Comparison of ENCODE assay signal across 1 cellular context in the genomic region with DNA sequence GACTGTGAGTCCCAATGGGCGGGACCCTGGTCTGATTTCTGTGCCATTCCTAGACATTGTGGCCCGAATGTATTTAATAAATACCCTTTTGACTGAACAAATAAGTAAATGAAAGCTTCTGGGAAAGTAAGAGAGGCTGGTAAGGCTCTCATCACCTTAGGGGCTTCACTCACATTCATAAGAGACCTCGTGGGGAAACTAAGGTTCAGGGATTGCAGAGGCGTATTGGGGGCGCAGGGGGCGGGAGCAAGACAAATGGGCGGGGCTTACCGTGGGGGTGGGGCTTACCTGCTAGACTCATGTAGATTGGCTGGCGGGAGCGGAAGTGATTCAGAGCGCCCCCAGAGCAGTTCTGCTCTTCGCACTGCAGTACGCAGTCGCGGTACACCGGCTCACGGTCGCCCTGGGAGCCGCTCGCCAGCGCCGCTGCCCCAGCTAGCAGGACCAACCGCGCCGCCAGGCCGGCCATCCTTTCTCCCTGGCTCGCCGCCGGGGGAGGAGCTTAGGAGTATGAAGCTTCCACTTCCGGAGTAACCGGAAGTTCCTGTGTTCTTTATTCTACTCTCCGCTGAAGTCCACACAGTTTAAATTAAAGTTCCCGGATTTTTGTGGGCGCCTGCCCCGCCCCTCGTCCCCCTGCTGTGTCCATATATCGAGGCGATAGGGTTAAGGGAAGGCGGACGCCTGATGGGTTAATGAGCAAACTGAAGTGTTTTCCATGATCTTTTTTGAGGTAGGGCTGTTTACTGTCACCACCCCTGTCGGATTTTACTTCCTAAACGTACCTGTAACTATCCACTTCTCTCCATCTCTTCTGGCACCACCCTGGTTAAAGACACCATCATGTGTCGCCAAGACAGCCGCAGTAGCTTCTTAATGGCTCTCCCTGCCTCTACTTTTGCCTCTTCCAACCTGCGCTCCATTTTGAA.
A peak's percentile ranks its signal among the peaks of the same experiment; 100 is the strongest.
TF ChIP-seq lines count a peak whose summit lies in the region.

A gene with protein sequence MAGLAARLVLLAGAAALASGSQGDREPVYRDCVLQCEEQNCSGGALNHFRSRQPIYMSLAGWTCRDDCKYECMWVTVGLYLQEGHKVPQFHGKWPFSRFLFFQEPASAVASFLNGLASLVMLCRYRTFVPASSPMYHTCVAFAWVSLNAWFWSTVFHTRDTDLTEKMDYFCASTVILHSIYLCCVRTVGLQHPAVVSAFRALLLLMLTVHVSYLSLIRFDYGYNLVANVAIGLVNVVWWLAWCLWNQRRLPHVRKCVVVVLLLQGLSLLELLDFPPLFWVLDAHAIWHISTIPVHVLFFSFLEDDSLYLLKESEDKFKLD (minus strand): TSS at position 512 of the 929 bp plus-strand sequence. CDS start 43 bp downstream, at position 469.

TF ChIP-seq in SK-N-SH, 30 proteins besides CTCF, POLR2A, EP300 and RAD21:
- TF ChIP-seq, protein P1, sequence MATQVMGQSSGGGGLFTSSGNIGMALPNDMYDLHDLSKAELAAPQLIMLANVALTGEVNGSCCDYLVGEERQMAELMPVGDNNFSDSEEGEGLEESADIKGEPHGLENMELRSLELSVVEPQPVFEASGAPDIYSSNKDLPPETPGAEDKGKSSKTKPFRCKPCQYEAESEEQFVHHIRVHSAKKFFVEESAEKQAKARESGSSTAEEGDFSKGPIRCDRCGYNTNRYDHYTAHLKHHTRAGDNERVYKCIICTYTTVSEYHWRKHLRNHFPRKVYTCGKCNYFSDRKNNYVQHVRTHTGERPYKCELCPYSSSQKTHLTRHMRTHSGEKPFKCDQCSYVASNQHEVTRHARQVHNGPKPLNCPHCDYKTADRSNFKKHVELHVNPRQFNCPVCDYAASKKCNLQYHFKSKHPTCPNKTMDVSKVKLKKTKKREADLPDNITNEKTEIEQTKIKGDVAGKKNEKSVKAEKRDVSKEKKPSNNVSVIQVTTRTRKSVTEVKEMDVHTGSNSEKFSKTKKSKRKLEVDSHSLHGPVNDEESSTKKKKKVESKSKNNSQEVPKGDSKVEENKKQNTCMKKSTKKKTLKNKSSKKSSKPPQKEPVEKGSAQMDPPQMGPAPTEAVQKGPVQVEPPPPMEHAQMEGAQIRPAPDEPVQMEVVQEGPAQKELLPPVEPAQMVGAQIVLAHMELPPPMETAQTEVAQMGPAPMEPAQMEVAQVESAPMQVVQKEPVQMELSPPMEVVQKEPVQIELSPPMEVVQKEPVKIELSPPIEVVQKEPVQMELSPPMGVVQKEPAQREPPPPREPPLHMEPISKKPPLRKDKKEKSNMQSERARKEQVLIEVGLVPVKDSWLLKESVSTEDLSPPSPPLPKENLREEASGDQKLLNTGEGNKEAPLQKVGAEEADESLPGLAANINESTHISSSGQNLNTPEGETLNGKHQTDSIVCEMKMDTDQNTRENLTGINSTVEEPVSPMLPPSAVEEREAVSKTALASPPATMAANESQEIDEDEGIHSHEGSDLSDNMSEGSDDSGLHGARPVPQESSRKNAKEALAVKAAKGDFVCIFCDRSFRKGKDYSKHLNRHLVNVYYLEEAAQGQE (IDR thresholded peaks at IDR 0.05; ENCODE audit: low read depth, low read length) = 0 out of 2 replicates have a peak, but pooled peaks have one; percentile 5
- TF ChIP-seq TAF1 (IDR thresholded peaks at IDR 0.05; ENCODE audit: borderline replicate concordance, low read depth, low read length) (peak; percentile 68), PBX3 (IDR thresholded peaks at IDR 0.05) (no peak), RXRA (IDR thresholded peaks at IDR 0.05; ENCODE audit: borderline replicate concordance, low read depth) (no peak), GABPA (IDR thresholded peaks at IDR 0.05; ENCODE audit: low read depth) (peak; percentile 97), MXI1 (IDR thresholded peaks at IDR 0.05; ENCODE audit: low read depth, low read length) (peak; percentile 42; the same call in 1 of the 2 replicates), NRF1 (IDR thresholded peaks at IDR 0.05; ENCODE audit: low read depth, low read length) (peak; percentile 35), MAX (IDR thresholded peaks at IDR 0.05; ENCODE audit: low read depth) (peak; percentile 26; the same call in 1 of the 2 replicates), ELF1 (IDR thresholded peaks at IDR 0.05) (peak; percentile 89), SIN3A (IDR thresholded peaks at IDR 0.05; ENCODE audit: borderline replicate concordance, low read depth, low read length) (peak; percentile 34; the same call in 1 of the 2 replicates), POLR2AphosphoS5 (IDR thresholded peaks at IDR 0.05; ENCODE audit: low read depth, low read length) (peak; percentile 72), FOSL2 (IDR thresholded peaks at IDR 0.05; ENCODE audit: borderline replicate concordance, low read depth) (no peak), TCF12 (IDR thresholded peaks at IDR 0.05) (0 out of 2 replicates have a peak, but pooled peaks have one; percentile 4), CHD2 (IDR thresholded peaks at IDR 0.05; ENCODE audit: low read length, partially characterized antibody) (peak; percentile 73), YY1 (IDR thresholded peaks at IDR 0.05; ENCODE audit: low read depth) (peak; percentile 65; the same call in 1 of the 2 replicates), MEF2A (IDR thresholded peaks at IDR 0.05; ENCODE audit: borderline replicate concordance, low read depth) (no peak), RCOR1 (IDR thresholded peaks at IDR 0.05; ENCODE audit: low read length) (no peak)
